1 cellular context compared by ENCODE assay signal in genomic region chr3:14145236-14145635, GRCh38.
TF ChIP-seq lines count a peak whose summit lies in the region.

No MANE protein-coding gene starts in this region.

TF ChIP-seq in GM23338, 12 proteins besides CTCF, POLR2A, EP300 and RAD21:
- TF ChIP-seq, protein P1, sequence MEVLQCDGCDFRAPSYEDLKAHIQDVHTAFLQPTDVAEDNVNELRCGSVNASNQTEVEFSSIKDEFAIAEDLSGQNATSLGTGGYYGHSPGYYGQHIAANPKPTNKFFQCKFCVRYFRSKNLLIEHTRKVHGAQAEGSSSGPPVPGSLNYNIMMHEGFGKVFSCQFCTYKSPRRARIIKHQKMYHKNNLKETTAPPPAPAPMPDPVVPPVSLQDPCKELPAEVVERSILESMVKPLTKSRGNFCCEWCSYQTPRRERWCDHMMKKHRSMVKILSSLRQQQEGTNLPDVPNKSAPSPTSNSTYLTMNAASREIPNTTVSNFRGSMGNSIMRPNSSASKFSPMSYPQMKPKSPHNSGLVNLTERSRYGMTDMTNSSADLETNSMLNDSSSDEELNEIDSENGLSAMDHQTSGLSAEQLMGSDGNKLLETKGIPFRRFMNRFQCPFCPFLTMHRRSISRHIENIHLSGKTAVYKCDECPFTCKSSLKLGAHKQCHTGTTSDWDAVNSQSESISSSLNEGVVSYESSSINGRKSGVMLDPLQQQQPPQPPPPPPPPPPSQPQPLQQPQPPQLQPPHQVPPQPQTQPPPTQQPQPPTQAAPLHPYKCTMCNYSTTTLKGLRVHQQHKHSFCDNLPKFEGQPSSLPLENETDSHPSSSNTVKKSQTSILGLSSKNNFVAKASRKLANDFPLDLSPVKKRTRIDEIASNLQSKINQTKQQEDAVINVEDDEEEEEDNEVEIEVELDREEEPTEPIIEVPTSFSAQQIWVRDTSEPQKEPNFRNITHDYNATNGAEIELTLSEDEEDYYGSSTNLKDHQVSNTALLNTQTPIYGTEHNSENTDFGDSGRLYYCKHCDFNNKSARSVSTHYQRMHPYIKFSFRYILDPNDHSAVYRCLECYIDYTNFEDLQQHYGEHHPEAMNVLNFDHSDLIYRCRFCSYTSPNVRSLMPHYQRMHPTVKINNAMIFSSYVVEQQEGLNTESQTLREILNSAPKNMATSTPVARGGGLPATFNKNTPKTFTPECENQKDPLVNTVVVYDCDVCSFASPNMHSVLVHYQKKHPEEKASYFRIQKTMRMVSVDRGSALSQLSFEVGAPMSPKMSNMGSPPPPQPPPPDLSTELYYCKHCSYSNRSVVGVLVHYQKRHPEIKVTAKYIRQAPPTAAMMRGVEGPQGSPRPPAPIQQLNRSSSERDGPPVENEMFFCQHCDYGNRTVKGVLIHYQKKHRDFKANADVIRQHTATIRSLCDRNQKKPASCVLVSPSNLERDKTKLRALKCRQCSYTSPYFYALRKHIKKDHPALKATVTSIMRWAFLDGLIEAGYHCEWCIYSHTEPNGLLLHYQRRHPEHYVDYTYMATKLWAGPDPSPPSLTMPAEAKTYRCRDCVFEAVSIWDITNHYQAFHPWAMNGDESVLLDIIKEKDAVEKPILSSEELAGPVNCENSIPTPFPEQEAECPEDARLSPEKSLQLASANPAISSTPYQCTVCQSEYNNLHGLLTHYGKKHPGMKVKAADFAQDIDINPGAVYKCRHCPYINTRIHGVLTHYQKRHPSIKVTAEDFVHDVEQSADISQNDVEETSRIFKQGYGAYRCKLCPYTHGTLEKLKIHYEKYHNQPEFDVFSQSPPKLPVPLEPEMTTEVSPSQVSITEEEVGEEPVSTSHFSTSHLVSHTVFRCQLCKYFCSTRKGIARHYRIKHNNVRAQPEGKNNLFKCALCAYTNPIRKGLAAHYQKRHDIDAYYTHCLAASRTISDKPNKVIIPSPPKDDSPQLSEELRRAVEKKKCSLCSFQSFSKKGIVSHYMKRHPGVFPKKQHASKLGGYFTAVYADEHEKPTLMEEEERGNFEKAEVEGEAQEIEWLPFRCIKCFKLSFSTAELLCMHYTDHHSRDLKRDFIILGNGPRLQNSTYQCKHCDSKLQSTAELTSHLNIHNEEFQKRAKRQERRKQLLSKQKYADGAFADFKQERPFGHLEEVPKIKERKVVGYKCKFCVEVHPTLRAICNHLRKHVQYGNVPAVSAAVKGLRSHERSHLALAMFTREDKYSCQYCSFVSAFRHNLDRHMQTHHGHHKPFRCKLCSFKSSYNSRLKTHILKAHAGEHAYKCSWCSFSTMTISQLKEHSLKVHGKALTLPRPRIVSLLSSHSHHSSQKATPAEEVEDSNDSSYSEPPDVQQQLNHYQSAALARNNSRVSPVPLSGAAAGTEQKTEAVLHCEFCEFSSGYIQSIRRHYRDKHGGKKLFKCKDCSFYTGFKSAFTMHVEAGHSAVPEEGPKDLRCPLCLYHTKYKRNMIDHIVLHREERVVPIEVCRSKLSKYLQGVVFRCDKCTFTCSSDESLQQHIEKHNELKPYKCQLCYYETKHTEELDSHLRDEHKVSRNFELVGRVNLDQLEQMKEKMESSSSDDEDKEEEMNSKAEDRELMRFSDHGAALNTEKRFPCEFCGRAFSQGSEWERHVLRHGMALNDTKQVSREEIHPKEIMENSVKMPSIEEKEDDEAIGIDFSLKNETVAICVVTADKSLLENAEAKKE (CRISPR knock-in tag; IDR thresholded peaks at IDR 0.05) = no peak
- TF ChIP-seq, protein P2, sequence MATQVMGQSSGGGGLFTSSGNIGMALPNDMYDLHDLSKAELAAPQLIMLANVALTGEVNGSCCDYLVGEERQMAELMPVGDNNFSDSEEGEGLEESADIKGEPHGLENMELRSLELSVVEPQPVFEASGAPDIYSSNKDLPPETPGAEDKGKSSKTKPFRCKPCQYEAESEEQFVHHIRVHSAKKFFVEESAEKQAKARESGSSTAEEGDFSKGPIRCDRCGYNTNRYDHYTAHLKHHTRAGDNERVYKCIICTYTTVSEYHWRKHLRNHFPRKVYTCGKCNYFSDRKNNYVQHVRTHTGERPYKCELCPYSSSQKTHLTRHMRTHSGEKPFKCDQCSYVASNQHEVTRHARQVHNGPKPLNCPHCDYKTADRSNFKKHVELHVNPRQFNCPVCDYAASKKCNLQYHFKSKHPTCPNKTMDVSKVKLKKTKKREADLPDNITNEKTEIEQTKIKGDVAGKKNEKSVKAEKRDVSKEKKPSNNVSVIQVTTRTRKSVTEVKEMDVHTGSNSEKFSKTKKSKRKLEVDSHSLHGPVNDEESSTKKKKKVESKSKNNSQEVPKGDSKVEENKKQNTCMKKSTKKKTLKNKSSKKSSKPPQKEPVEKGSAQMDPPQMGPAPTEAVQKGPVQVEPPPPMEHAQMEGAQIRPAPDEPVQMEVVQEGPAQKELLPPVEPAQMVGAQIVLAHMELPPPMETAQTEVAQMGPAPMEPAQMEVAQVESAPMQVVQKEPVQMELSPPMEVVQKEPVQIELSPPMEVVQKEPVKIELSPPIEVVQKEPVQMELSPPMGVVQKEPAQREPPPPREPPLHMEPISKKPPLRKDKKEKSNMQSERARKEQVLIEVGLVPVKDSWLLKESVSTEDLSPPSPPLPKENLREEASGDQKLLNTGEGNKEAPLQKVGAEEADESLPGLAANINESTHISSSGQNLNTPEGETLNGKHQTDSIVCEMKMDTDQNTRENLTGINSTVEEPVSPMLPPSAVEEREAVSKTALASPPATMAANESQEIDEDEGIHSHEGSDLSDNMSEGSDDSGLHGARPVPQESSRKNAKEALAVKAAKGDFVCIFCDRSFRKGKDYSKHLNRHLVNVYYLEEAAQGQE (IDR thresholded peaks at IDR 0.05; ENCODE audit: unreplicated experiment) = no peak
- no peak for TF ChIP-seq ZNF114 (CRISPR knock-in tag; IDR thresholded peaks at IDR 0.05)
- no peak for TF ChIP-seq NANOG (IDR thresholded peaks at IDR 0.05; ENCODE audit: borderline replicate concordance)
- TF ChIP-seq EZH2phosphoT487 (IDR thresholded peaks at IDR 0.05; ENCODE audit: unreplicated experiment) = no peak
- no peak for TF ChIP-seq EZH2 (IDR thresholded peaks at IDR 0.05; ENCODE audit: low read depth, unreplicated experiment)
- TF ChIP-seq STAT1 (IDR thresholded peaks at IDR 0.05; ENCODE audit: unreplicated experiment) = no peak
- TF ChIP-seq, protein P3, sequence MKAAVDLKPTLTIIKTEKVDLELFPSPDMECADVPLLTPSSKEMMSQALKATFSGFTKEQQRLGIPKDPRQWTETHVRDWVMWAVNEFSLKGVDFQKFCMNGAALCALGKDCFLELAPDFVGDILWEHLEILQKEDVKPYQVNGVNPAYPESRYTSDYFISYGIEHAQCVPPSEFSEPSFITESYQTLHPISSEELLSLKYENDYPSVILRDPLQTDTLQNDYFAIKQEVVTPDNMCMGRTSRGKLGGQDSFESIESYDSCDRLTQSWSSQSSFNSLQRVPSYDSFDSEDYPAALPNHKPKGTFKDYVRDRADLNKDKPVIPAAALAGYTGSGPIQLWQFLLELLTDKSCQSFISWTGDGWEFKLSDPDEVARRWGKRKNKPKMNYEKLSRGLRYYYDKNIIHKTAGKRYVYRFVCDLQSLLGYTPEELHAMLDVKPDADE (IDR thresholded peaks at IDR 0.05) = no peak
- no peak for TF ChIP-seq POLR2AphosphoS5 (IDR thresholded peaks at IDR 0.05; ENCODE audit: low read depth)
- TF ChIP-seq ZNF331 (CRISPR knock-in tag; IDR thresholded peaks at IDR 0.05; ENCODE audit: low read depth) = no peak
- TF ChIP-seq CREB1 (CRISPR knock-in tag; IDR thresholded peaks at IDR 0.05; ENCODE audit: low read depth) = no peak
- TF ChIP-seq JUNB (IDR thresholded peaks at IDR 0.05; ENCODE audit: unreplicated experiment) = no peak
